In genomic region chr17:81395600-81396277, GRCh38 we compare ENCODE assay signal across 8 cellular contexts. TPM values are rescaled to one million over a fixed set of nuclear protein-coding genes. Genes with fewer than 3 reads are reported as not detected.
A peak's percentile ranks its signal among the peaks of the same experiment; 100 is the strongest.
DNase-seq lines count a peak whose midpoint lies in the region; ATAC-seq and TF ChIP-seq lines count a peak whose summit lies in the region.

No MANE protein-coding gene starts in this region.

- H3K4me1 ChIP-seq in cardiac muscle cell (ENCODE audit: low read depth) (peaks cover 34% of the 10 kb centered on the region), upper lobe of right lung (peaks cover 36% of the 10 kb centered on the region)

- peak overlapping the region; percentile 87 for H3K4me3 ChIP-seq in cardiac muscle cell
- peak overlapping the region; percentile 74 for H3K4me3 ChIP-seq in upper lobe of right lung

- intact Hi-C loops in left cardiac atrium (cut with DNase I) (loop anchor here (2.0 to 10.0 kb wide), 3 partner anchors 103 to 141 kb away; no protein-coding TSS in a partner anchor), upper lobe of right lung (cut with DNase I) (no loop called here)

- no peak for TF ChIP-seq CTCF in cardiac muscle cell (IDR thresholded peaks at IDR 0.05; ENCODE audit: low read depth, low read length)
- no peak for TF ChIP-seq CTCF in upper lobe of right lung (IDR thresholded peaks at IDR 0.05)

- H3K9me3 ChIP-seq in cardiac muscle cell (ENCODE audit: low read depth) = no peaks in the 10 kb centered on the region
- H3K9me3 ChIP-seq in upper lobe of right lung = no peaks in the 10 kb centered on the region

- H3K27me3 ChIP-seq in cardiac muscle cell (no peaks in the 10 kb centered on the region), upper lobe of right lung (no peaks in the 10 kb centered on the region)

- no peak for ATAC-seq in left cardiac atrium
- no peak for ATAC-seq in upper lobe of right lung
- no peak for ATAC-seq in GM21515 (IDR thresholded peaks at IDR 0.05; ENCODE audit: unreplicated experiment)
- ATAC-seq in HG02840 (IDR thresholded peaks at IDR 0.05; ENCODE audit: low FRiP score, unreplicated experiment) = no peak

- H3K36me3 ChIP-seq in cardiac muscle cell = no peaks in the 10 kb centered on the region
- no peaks in the 10 kb centered on the region for H3K36me3 ChIP-seq in upper lobe of right lung

- DNase-seq in cardiac muscle cell (ENCODE audit: low read depth in 1 of 2, low spot score in 1 of 2) = no peak
- no peak for DNase-seq in left cardiac atrium
- DNase-seq in astrocyte of the hippocampus (ENCODE audit: low read depth, low spot score) = peak; percentile 50
- DNase-seq in lung microvascular endothelial cell (ENCODE audit: low read depth in 2 of 2) = peak; percentile 30 to 46
- DNase-seq in upper lobe of right lung = no peak
- DNase-seq in hepatic stellate cell (ENCODE audit: low spot score) = no peak

- H3K27ac ChIP-seq in cardiac muscle cell (peak overlapping the region; percentile 78), upper lobe of right lung (peak overlapping the region; percentile 97)

RNA-seq across cellular contexts. Expression of gene BAHCC1, which starts 0.5 kb away (rescaled TPM):
- total RNA-seq in cardiac muscle cell = 27.1 and 47.3 TPM in 2 replicates
- polyA plus RNA-seq in cardiac muscle cell = 20.0 and 20.3 TPM in 2 replicates
- total RNA-seq in left cardiac atrium = 1 to 10 TPM; 8.3 to 9.9 TPM
- total RNA-seq in lung microvascular endothelial cell = 2.6 TPM in 2 replicates
- 23.3 TPM for total RNA-seq in upper lobe of right lung

Comparison
In these comparisons a context has a peak if more than half of its experiments do, and no peak if none do; other contexts are left out.
1. DNase-seq: peak in astrocyte of the hippocampus (single experiment) and lung microvascular endothelial cell (2 of 2); none in cardiac muscle cell (0 of 2), left cardiac atrium (single experiment), upper lobe of right lung (single experiment) and hepatic stellate cell (single experiment).